Comparison of ENCODE assay signal across 2 cellular contexts in genomic region chr21:37263827-37264226, GRCh38.
TF ChIP-seq lines count a peak whose summit lies in the region.

No MANE protein-coding gene starts in this region.

TF ChIP-seq in IMR-90, 13 proteins besides CTCF, POLR2A, EP300 and RAD21:
- no peak for TF ChIP-seq RCOR1 (IDR thresholded peaks at IDR 0.05; ENCODE audit: insufficient replicate concordance, low read length)
- TF ChIP-seq, protein P1, sequence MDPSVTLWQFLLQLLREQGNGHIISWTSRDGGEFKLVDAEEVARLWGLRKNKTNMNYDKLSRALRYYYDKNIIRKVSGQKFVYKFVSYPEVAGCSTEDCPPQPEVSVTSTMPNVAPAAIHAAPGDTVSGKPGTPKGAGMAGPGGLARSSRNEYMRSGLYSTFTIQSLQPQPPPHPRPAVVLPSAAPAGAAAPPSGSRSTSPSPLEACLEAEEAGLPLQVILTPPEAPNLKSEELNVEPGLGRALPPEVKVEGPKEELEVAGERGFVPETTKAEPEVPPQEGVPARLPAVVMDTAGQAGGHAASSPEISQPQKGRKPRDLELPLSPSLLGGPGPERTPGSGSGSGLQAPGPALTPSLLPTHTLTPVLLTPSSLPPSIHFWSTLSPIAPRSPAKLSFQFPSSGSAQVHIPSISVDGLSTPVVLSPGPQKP (IDR thresholded peaks at IDR 0.05; ENCODE audit: borderline replicate concordance, low read depth, low read length) = no peak
- TF ChIP-seq MAFK (IDR thresholded peaks at IDR 0.05; ENCODE audit: low read depth, low read length) = no peak
- TF ChIP-seq BHLHE40 (IDR thresholded peaks at IDR 0.05; ENCODE audit: low read depth, low read length) = no peak
- no peak for TF ChIP-seq SMC3 (IDR thresholded peaks at IDR 0.05; ENCODE audit: low read depth, low read length)
- no peak for TF ChIP-seq FOS (IDR thresholded peaks at IDR 0.05; ENCODE audit: low read depth, low read length)
- no peak for TF ChIP-seq MXI1 (IDR thresholded peaks at IDR 0.05; ENCODE audit: borderline replicate concordance, low read depth, low read length)
- no peak for TF ChIP-seq USF2 (IDR thresholded peaks at IDR 0.05; ENCODE audit: low read depth, low read length)
- TF ChIP-seq RFX5 (IDR thresholded peaks at IDR 0.05; ENCODE audit: low read depth, low read length) = no peak
- no peak for TF ChIP-seq MAZ (IDR thresholded peaks at IDR 0.05; ENCODE audit: borderline replicate concordance, low read depth, low read length)
- no peak for TF ChIP-seq NFE2L2 (IDR thresholded peaks at IDR 0.05; ENCODE audit: low read depth, low read length)
- no peak for TF ChIP-seq CEBPB (IDR thresholded peaks at IDR 0.05; ENCODE audit: low read depth, low read length)
- TF ChIP-seq CHD1 (IDR thresholded peaks at IDR 0.05; ENCODE audit: low read depth, low read length) = no peak

TF ChIP-seq in H1, 55 proteins besides CTCF, POLR2A, EP300 and RAD21:
- TF ChIP-seq SIN3A (conservative IDR thresholded peaks at IDR 0.05 in 1 of 2, IDR thresholded peaks at IDR 0.05 in 1 of 2; ENCODE audit: low read depth in 1 of 2, low read length in 2 of 2) (no peak), ATF2 (IDR thresholded peaks at IDR 0.05; ENCODE audit: low read length) (no peak), TAF1 (IDR thresholded peaks at IDR 0.05; ENCODE audit: low read depth, low read length) (no peak), ASH2L (IDR thresholded peaks at IDR 0.05; ENCODE audit: low read length) (no peak), MAFK (IDR thresholded peaks at IDR 0.05; ENCODE audit: low read depth, low read length) (no peak), SAP30 (IDR thresholded peaks at IDR 0.05; ENCODE audit: insufficient read depth, insufficient replicate concordance, low read length) (no peak), SIX5 (IDR thresholded peaks at IDR 0.05; ENCODE audit: low read depth, low read length) (no peak), SIRT6 (IDR thresholded peaks at IDR 0.05; ENCODE audit: low read length) (no peak), EGR1 (IDR thresholded peaks at IDR 0.05; ENCODE audit: borderline replicate concordance, low read depth, low read length) (no peak), PHF8 (conservative IDR thresholded peaks at IDR 0.05; ENCODE audit: low read depth, low read length) (no peak), TCF12 (IDR thresholded peaks at IDR 0.05; ENCODE audit: low read depth, low read length) (no peak), KDM1A (IDR thresholded peaks at IDR 0.05; ENCODE audit: borderline replicate concordance, low read length) (no peak), USF2 (IDR thresholded peaks at IDR 0.05; ENCODE audit: low read length) (no peak), BCL11A (IDR thresholded peaks at IDR 0.05; ENCODE audit: low read depth in 2 of 2, low read length in 2 of 2) (no peak), HDAC2 (IDR thresholded peaks at IDR 0.05; ENCODE audit: borderline replicate concordance in 1 of 2, low read depth in 2 of 2, low read length in 2 of 2) (no peak)
- TF ChIP-seq, protein P2, sequence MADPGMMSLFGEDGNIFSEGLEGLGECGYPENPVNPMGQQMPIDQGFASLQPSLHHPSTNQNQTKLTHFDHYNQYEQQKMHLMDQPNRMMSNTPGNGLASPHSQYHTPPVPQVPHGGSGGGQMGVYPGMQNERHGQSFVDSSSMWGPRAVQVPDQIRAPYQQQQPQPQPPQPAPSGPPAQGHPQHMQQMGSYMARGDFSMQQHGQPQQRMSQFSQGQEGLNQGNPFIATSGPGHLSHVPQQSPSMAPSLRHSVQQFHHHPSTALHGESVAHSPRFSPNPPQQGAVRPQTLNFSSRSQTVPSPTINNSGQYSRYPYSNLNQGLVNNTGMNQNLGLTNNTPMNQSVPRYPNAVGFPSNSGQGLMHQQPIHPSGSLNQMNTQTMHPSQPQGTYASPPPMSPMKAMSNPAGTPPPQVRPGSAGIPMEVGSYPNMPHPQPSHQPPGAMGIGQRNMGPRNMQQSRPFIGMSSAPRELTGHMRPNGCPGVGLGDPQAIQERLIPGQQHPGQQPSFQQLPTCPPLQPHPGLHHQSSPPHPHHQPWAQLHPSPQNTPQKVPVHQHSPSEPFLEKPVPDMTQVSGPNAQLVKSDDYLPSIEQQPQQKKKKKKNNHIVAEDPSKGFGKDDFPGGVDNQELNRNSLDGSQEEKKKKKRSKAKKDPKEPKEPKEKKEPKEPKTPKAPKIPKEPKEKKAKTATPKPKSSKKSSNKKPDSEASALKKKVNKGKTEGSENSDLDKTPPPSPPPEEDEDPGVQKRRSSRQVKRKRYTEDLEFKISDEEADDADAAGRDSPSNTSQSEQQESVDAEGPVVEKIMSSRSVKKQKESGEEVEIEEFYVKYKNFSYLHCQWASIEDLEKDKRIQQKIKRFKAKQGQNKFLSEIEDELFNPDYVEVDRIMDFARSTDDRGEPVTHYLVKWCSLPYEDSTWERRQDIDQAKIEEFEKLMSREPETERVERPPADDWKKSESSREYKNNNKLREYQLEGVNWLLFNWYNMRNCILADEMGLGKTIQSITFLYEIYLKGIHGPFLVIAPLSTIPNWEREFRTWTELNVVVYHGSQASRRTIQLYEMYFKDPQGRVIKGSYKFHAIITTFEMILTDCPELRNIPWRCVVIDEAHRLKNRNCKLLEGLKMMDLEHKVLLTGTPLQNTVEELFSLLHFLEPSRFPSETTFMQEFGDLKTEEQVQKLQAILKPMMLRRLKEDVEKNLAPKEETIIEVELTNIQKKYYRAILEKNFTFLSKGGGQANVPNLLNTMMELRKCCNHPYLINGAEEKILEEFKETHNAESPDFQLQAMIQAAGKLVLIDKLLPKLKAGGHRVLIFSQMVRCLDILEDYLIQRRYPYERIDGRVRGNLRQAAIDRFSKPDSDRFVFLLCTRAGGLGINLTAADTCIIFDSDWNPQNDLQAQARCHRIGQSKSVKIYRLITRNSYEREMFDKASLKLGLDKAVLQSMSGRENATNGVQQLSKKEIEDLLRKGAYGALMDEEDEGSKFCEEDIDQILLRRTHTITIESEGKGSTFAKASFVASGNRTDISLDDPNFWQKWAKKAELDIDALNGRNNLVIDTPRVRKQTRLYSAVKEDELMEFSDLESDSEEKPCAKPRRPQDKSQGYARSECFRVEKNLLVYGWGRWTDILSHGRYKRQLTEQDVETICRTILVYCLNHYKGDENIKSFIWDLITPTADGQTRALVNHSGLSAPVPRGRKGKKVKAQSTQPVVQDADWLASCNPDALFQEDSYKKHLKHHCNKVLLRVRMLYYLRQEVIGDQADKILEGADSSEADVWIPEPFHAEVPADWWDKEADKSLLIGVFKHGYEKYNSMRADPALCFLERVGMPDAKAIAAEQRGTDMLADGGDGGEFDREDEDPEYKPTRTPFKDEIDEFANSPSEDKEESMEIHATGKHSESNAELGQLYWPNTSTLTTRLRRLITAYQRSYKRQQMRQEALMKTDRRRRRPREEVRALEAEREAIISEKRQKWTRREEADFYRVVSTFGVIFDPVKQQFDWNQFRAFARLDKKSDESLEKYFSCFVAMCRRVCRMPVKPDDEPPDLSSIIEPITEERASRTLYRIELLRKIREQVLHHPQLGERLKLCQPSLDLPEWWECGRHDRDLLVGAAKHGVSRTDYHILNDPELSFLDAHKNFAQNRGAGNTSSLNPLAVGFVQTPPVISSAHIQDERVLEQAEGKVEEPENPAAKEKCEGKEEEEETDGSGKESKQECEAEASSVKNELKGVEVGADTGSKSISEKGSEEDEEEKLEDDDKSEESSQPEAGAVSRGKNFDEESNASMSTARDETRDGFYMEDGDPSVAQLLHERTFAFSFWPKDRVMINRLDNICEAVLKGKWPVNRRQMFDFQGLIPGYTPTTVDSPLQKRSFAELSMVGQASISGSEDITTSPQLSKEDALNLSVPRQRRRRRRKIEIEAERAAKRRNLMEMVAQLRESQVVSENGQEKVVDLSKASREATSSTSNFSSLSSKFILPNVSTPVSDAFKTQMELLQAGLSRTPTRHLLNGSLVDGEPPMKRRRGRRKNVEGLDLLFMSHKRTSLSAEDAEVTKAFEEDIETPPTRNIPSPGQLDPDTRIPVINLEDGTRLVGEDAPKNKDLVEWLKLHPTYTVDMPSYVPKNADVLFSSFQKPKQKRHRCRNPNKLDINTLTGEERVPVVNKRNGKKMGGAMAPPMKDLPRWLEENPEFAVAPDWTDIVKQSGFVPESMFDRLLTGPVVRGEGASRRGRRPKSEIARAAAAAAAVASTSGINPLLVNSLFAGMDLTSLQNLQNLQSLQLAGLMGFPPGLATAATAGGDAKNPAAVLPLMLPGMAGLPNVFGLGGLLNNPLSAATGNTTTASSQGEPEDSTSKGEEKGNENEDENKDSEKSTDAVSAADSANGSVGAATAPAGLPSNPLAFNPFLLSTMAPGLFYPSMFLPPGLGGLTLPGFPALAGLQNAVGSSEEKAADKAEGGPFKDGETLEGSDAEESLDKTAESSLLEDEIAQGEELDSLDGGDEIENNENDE (IDR thresholded peaks at IDR 0.05; ENCODE audit: insufficient replicate concordance, low read length) = no peak
- TF ChIP-seq, protein P3, sequence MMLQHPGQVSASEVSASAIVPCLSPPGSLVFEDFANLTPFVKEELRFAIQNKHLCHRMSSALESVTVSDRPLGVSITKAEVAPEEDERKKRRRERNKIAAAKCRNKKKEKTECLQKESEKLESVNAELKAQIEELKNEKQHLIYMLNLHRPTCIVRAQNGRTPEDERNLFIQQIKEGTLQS (IDR thresholded peaks at IDR 0.05; ENCODE audit: insufficient read depth, low read depth, low read length) = no peak
TF ChIP-seq in H1: peak in this region for 0.
